Comparison of ENCODE assay signal across 1 cellular context in the genomic region with DNA sequence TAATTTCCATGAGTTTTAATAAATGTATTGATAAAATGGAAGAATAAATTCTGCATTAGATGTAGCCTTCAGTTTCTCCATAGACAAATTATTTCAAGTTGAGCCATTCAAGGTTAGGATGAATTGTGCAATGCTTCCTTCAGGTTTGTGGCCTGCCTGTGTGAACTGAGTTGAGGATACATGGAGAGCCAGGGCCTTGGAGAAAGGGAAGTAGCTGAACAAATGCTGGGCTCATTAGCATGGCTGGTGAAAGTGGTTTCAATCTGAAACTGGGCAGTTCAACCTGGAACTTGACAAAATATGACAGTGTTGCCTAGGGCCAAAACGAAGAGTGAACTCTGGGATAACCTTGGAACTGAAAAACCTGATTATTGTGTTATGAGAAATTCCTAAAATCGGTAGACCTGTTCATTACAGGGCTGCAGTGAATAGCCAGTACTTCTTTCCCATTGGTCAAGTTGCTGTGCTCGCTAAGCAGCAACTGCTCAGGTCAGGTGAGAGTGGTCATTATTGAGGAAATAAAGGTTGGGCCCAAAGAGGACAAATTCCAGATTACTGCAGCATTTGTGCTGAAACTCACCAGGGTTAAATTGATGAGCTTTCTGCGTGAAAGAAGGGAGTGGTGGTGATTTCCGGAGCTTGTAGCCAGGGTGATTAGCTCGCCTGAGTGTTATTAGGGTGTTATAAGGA.
TF ChIP-seq lines count a peak whose summit lies in the region.

No MANE protein-coding gene starts in this region.

TF ChIP-seq in GM23338, 12 proteins besides CTCF, POLR2A, EP300 and RAD21:
- TF ChIP-seq ZNF462 (CRISPR knock-in tag; IDR thresholded peaks at IDR 0.05) (no peak), NANOG (IDR thresholded peaks at IDR 0.05; ENCODE audit: borderline replicate concordance) (no peak), JUNB (IDR thresholded peaks at IDR 0.05; ENCODE audit: unreplicated experiment) (no peak), STAT1 (IDR thresholded peaks at IDR 0.05; ENCODE audit: unreplicated experiment) (no peak), ZNF114 (CRISPR knock-in tag; IDR thresholded peaks at IDR 0.05) (no peak)
- TF ChIP-seq, protein P1, sequence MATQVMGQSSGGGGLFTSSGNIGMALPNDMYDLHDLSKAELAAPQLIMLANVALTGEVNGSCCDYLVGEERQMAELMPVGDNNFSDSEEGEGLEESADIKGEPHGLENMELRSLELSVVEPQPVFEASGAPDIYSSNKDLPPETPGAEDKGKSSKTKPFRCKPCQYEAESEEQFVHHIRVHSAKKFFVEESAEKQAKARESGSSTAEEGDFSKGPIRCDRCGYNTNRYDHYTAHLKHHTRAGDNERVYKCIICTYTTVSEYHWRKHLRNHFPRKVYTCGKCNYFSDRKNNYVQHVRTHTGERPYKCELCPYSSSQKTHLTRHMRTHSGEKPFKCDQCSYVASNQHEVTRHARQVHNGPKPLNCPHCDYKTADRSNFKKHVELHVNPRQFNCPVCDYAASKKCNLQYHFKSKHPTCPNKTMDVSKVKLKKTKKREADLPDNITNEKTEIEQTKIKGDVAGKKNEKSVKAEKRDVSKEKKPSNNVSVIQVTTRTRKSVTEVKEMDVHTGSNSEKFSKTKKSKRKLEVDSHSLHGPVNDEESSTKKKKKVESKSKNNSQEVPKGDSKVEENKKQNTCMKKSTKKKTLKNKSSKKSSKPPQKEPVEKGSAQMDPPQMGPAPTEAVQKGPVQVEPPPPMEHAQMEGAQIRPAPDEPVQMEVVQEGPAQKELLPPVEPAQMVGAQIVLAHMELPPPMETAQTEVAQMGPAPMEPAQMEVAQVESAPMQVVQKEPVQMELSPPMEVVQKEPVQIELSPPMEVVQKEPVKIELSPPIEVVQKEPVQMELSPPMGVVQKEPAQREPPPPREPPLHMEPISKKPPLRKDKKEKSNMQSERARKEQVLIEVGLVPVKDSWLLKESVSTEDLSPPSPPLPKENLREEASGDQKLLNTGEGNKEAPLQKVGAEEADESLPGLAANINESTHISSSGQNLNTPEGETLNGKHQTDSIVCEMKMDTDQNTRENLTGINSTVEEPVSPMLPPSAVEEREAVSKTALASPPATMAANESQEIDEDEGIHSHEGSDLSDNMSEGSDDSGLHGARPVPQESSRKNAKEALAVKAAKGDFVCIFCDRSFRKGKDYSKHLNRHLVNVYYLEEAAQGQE (IDR thresholded peaks at IDR 0.05; ENCODE audit: unreplicated experiment), result no peak
